ENCODE assay signal across 2 cellular contexts in the genomic region with DNA sequence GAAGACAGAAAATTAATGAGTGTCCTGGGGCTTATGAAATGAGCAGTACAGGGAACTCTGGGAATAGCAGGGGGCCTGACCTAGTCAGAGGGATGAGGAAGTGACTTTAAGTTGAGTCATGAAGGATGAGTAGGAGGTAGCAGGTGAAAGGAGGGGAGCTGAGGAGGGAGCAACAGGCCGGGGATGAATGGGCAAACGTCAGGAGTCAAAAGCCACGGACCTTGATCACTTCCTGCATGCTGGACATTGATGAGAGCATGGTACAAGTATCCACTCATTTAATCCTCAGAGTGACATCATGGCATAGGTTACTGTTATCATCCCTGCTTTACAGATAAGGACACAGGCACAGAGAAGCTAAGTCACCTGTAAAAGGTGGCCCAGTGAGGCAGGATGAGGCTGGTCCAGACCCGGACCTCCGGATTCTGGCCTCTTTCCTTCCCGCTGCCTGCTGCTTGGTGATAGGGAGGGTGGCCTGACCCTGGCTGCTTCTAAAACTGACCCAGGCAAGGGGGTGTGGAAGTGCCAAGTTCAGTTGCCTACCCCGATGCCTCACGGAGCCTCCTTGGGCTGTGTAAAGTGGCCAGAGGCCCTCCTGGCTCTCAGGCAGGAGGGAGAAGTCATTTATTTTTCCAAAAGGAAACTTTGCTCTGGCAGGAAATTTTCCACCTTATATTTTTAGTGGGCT.
TF ChIP-seq lines count a peak whose summit lies in the region.

No MANE protein-coding gene starts in this region.

TF ChIP-seq in HEK293, 187 proteins besides CTCF, POLR2A, EP300 and RAD21 (continues in another document):
- TF ChIP-seq, protein P1, sequence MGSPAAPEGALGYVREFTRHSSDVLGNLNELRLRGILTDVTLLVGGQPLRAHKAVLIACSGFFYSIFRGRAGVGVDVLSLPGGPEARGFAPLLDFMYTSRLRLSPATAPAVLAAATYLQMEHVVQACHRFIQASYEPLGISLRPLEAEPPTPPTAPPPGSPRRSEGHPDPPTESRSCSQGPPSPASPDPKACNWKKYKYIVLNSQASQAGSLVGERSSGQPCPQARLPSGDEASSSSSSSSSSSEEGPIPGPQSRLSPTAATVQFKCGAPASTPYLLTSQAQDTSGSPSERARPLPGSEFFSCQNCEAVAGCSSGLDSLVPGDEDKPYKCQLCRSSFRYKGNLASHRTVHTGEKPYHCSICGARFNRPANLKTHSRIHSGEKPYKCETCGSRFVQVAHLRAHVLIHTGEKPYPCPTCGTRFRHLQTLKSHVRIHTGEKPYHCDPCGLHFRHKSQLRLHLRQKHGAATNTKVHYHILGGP (tag by site-specific recombination; IDR thresholded peaks at IDR 0.05), result no peak
- TF ChIP-seq ZEB2 (tag by site-specific recombination; IDR thresholded peaks at IDR 0.05), result 0 out of 2 replicates have a peak, but pooled peaks have one; percentile 15
- 0 out of 2 replicates have a peak, but pooled peaks have one; percentile 33 for TF ChIP-seq KLF17 (tag by site-specific recombination; IDR thresholded peaks at IDR 0.05)
- no peak for TF ChIP-seq ZNF521 (tag by site-specific recombination; IDR thresholded peaks at IDR 0.05)
- no peak for TF ChIP-seq ZNF473 (tag by site-specific recombination; IDR thresholded peaks at IDR 0.05)
- peak; percentile 47 for TF ChIP-seq EGR2 (tag by site-specific recombination; IDR thresholded peaks at IDR 0.05; ENCODE audit: low read depth)
- TF ChIP-seq ZBTB11 (tag by site-specific recombination; conservative IDR thresholded peaks at IDR 0.05; ENCODE audit: low read depth), result no peak
- TF ChIP-seq ZBTB21 (tag by site-specific recombination; IDR thresholded peaks at IDR 0.05), result 0 out of 2 replicates have a peak, but pooled peaks have one; percentile 40
- peak; percentile 12; the same call in 1 of the 2 replicates for TF ChIP-seq ZNF768 (tag by site-specific recombination; IDR thresholded peaks at IDR 0.05)
- peak; percentile 97 for TF ChIP-seq ZNF664 (tag by site-specific recombination; IDR thresholded peaks at IDR 0.05)
- no peak for TF ChIP-seq MEIS1 (CRISPR knock-in tag; IDR thresholded peaks at IDR 0.05; ENCODE audit: borderline replicate concordance)
- no peak for TF ChIP-seq ZNF114 (tag by site-specific recombination; IDR thresholded peaks at IDR 0.05)
- TF ChIP-seq ZSCAN5A (tag by site-specific recombination; IDR thresholded peaks at IDR 0.05), result no peak
- no peak for TF ChIP-seq ZBTB6 (tag by site-specific recombination; IDR thresholded peaks at IDR 0.05)
- TF ChIP-seq KLF16 (tag by site-specific recombination; IDR thresholded peaks at IDR 0.05), result no peak
- TF ChIP-seq ZNF629 (tag by site-specific recombination; IDR thresholded peaks at IDR 0.05), result peak; percentile 73
- TF ChIP-seq ZNF555 (tag by site-specific recombination; conservative IDR thresholded peaks at IDR 0.05), result no peak
- TF ChIP-seq ZBTB1 (tag by site-specific recombination; IDR thresholded peaks at IDR 0.05), result no peak
- TF ChIP-seq ZNF10 (tag by site-specific recombination; IDR thresholded peaks at IDR 0.05), result peak; percentile 90; the same call in 1 of the 2 replicates

TF ChIP-seq in HepG2, 621 proteins besides CTCF, POLR2A, EP300 and RAD21 (continued from another document):
- TF ChIP-seq ATF7 (IDR thresholded peaks at IDR 0.05), result peak; percentile 30; the same call in 1 of the 2 replicates
- no peak for TF ChIP-seq ATF7 (CRISPR knock-in tag; IDR thresholded peaks at IDR 0.05)
- TF ChIP-seq ARID2 (CRISPR knock-in tag; IDR thresholded peaks at IDR 0.05; ENCODE audit: borderline replicate concordance), result no peak
- TF ChIP-seq ZBTB21 (CRISPR knock-in tag; IDR thresholded peaks at IDR 0.05), result peak; percentile 83
- no peak for TF ChIP-seq ZNF124 (CRISPR knock-in tag; IDR thresholded peaks at IDR 0.05)
- peak; percentile 93 for TF ChIP-seq ZNF768 (CRISPR knock-in tag; IDR thresholded peaks at IDR 0.05)
TF ChIP-seq in HepG2: peak in this region for 8.
